ENCODE assay signal across 8 cellular contexts in the genomic region with DNA sequence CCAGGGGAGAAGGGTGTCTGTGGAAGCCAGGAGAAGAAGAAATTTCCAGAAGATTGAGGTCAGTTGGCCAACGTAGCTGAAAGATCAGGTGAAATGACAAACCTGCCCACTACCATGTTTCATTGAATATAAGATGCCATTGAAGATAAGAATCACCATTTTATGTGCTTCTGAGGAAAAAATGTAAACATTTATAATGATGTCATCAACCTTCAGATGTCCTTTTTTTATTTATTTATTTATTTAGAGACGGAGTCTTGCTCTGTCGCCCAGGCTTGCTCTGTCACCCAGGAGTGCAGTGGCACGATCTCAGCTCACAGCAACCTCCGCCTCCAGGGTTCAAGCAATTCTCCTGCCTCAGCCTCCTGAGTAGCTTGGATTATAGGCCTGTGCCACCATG.
"Had no signal": no experiment of that assay in that cellular context is flagged by ENCODE, and none has a peak within 500 bp of the region (broad histone marks: within the 10 kb centered on the region; RNA-seq: fewer than 3 reads in every experiment).

No MANE protein-coding gene starts in this region.

- H3K4me2 ChIP-seq: GM23338 had no signal

- DNase-seq: H9, HCEC 1CT, HFFc6, KG1 had no signal

- FAIRE-seq: H1, H54 had no signal

- H3K27ac ChIP-seq: HL-60 had no signal

- H3K4me3 ChIP-seq: GM23338 had no signal

- H2AFZ ChIP-seq: GM23338 had no signal
